In the genomic region with DNA sequence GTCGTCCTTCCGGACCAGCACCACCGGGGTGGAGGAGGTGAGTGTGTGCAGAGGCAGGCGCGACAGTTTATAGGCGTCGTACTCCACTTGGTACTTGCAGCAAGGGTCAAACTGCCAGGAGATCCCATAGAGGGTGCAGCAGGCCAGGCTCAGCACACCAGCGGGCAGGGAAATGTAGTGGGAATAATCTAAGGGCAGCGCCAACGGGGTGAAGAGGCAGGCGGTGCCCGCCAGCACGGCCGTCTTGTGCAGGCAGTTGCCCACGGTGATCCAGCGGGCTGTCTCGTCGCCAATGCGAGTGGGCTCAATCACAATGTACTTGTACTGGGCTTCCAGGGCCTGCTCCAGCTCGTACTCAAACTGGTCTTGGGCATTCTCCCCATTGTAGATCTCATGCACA, we compare ENCODE assay signal across 19 cellular contexts.
"Had no signal": no experiment of that assay in that cellular context is flagged by ENCODE, and none has a peak within 500 bp of the region (broad histone marks: within the 10 kb centered on the region; RNA-seq: fewer than 3 reads in every experiment).

No MANE protein-coding gene starts in this region.

- H3K4me3 Mint-ChIP-seq: activated naive CD4-positive, alpha-beta T cell treated with anti-CD3 and anti-CD28 coated beads for 36 hours; effector memory CD8-positive, alpha-beta T cell; mesothelial cell of epicardium had no signal

- FAIRE-seq: bronchial epithelial cell had no signal

- H3K4me3 ChIP-seq: ascending aorta, gastroesophageal sphincter, lower lobe of right lung, skin epidermis had no signal

- H3K27ac Mint-ChIP-seq: activated naive CD4-positive, alpha-beta T cell treated with anti-CD3 and anti-CD28 coated beads for 36 hours; activated T-helper 2 cell treated with anti-CD3 and anti-CD28 coated beads, Interferon-gamma antibody, Interleukin-2, Interleukin-4, amounts not matched to agents 10 μg/mL and 5 μg/mL and 100 μg/mL, durations not matched to agents 14 hours and 24 hours and 36 hours; effector memory CD8-positive, alpha-beta T cell; mesothelial cell of epicardium had no signal

- ATAC-seq: effector memory CD8-positive, alpha-beta T cell; gastroesophageal sphincter; left colon; lower lobe of right lung had no signal

- H3K27me3 ChIP-seq: ascending aorta, gastroesophageal sphincter had no signal

- H3K27ac ChIP-seq: ascending aorta, gastroesophageal sphincter, lower lobe of right lung, skin epidermis had no signal

- H3K9me3 ChIP-seq: ascending aorta, gastroesophageal sphincter, lower lobe of right lung had no signal

- H3K9me3 Mint-ChIP-seq: activated naive CD4-positive, alpha-beta T cell treated with anti-CD3 and anti-CD28 coated beads for 36 hours; activated T-helper 2 cell treated with anti-CD3 and anti-CD28 coated beads, Interferon-gamma antibody, Interleukin-2, Interleukin-4, amounts not matched to agents 10 μg/mL and 5 μg/mL and 100 μg/mL, durations not matched to agents 14 hours and 24 hours and 36 hours; effector memory CD8-positive, alpha-beta T cell; mesothelial cell of epicardium had no signal

- DNase-seq: activated CD4-positive, alpha-beta T cell treated with anti-CD3 and anti-CD28 coated beads, Interleukin-2, amount 50 U/mL, for 1 hour; activated CD8-positive, alpha-beta memory T cell treated with anti-CD3 and anti-CD28 coated beads for 24 hours; activated naive CD4-positive, alpha-beta T cell treated with anti-CD3 and anti-CD28 coated beads for 36 hours; activated T-cell treated with anti-CD3 and anti-CD28 coated beads for 4 hours; dermis blood vessel endothelial cell; effector memory CD8-positive, alpha-beta T cell; left colon; lower lobe of right lung; retina; stimulated activated CD4-positive, alpha-beta T cell treated with anti-CD3 and anti-CD28 coated beads, Interleukin-4, amount 100 ng/mL, for 24 hours; stimulated activated naive CD4-positive, alpha-beta T cell treated with Interleukin-2 at 50 U/mL for 16 hours; SW 1271; trophoblast cell had no signal

- H3K27me3 Mint-ChIP-seq: effector memory CD8-positive, alpha-beta T cell had no signal
